1 cellular context compared by ENCODE assay signal in genomic region chr19:41909706-41910105, GRCh38.
TF ChIP-seq lines count a peak whose summit lies in the region.

No MANE protein-coding gene starts in this region.

TF ChIP-seq in WTC11, 78 proteins besides CTCF, POLR2A, EP300 and RAD21 (continued from another document):
- TF ChIP-seq TP53 (CRISPR knock-in tag; IDR thresholded peaks at IDR 0.05): no peak
- no peak for TF ChIP-seq RELA (CRISPR knock-in tag; IDR thresholded peaks at IDR 0.05; ENCODE audit: borderline replicate concordance)
- TF ChIP-seq, protein P1, sequence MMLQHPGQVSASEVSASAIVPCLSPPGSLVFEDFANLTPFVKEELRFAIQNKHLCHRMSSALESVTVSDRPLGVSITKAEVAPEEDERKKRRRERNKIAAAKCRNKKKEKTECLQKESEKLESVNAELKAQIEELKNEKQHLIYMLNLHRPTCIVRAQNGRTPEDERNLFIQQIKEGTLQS (CRISPR knock-in tag; conservative IDR thresholded peaks at IDR 0.05): no peak
